ENCODE assay signal across 17 cellular contexts in genomic region chr3:40876019-40876418, GRCh38.
"Had no signal": no experiment of that assay in that cellular context is flagged by ENCODE, and none has a peak within 500 bp of the region (broad histone marks: within the 10 kb centered on the region; RNA-seq: fewer than 3 reads in every experiment).

No MANE protein-coding gene starts in this region.

- DNase-seq: activated CD4-positive, alpha-beta memory T cell treated with anti-CD3 and anti-CD28 coated beads for 36 hours; activated CD8-positive, alpha-beta memory T cell treated with anti-CD3 and anti-CD28 coated beads, Interleukin-2, amount 10 ng/mL, durations not matched to agents 7 days and 5 days; dorsolateral prefrontal cortex; foreskin melanocyte; head of caudate nucleus; kidney; mammary epithelial cell; retina; stimulated activated CD4-positive, alpha-beta T cell treated with anti-CD3 and anti-CD28 coated beads, Interleukin-12 subunit alpha, Interleukin-12 subunit beta, amount 100 ng/mL, for 4 hours; stimulated activated CD4-positive, alpha-beta T cell treated with anti-CD3 and anti-CD28 coated beads, Interleukin-2, amount 100 ng/mL, for 24 hours; SW 1271; T-helper 2 cell; trophoblast cell had no signal

- H3K27me3 Mint-ChIP-seq: activated CD4-positive, alpha-beta memory T cell treated with anti-CD3 and anti-CD28 coated beads for 36 hours; activated naive CD8-positive, alpha-beta T cell had no signal

- ATAC-seq: activated CD8-positive, alpha-beta memory T cell treated with anti-CD3 and anti-CD28 coated beads, Interleukin-2, amount 10 ng/mL, durations not matched to agents 7 days and 5 days; left lobe of liver had no signal

- H3K27ac Mint-ChIP-seq: activated CD4-positive, alpha-beta memory T cell treated with anti-CD3 and anti-CD28 coated beads for 36 hours; activated CD8-positive, alpha-beta memory T cell treated with anti-CD3 and anti-CD28 coated beads, Interleukin-2, amount 10 ng/mL, durations not matched to agents 7 days and 5 days; activated naive CD8-positive, alpha-beta T cell; stimulated activated naive CD8-positive, alpha-beta T cell treated with anti-CD3 and anti-CD28 coated beads, Interleukin-15, Interleukin-2, amounts not matched to agents 100 ng/mL and 50 ng/mL, for 24 hours had no signal

- H3K4me1 Mint-ChIP-seq: activated CD8-positive, alpha-beta memory T cell treated with anti-CD3 and anti-CD28 coated beads, Interleukin-2, amount 10 ng/mL, durations not matched to agents 7 days and 5 days had no signal

- H3K27me3 ChIP-seq: dorsolateral prefrontal cortex had no signal

- H3K36me3 Mint-ChIP-seq: activated CD4-positive, alpha-beta memory T cell treated with anti-CD3 and anti-CD28 coated beads for 36 hours; activated CD8-positive, alpha-beta memory T cell treated with anti-CD3 and anti-CD28 coated beads, Interleukin-2, amount 10 ng/mL, durations not matched to agents 7 days and 5 days; activated naive CD8-positive, alpha-beta T cell had no signal

- H3K9me3 Mint-ChIP-seq: activated CD4-positive, alpha-beta memory T cell treated with anti-CD3 and anti-CD28 coated beads for 36 hours; stimulated activated naive CD8-positive, alpha-beta T cell treated with anti-CD3 and anti-CD28 coated beads, Interleukin-15, Interleukin-2, amounts not matched to agents 100 ng/mL and 50 ng/mL, for 24 hours had no signal

- H3K4me3 ChIP-seq: dorsolateral prefrontal cortex had no signal

- H3K4me3 Mint-ChIP-seq: activated CD4-positive, alpha-beta memory T cell treated with anti-CD3 and anti-CD28 coated beads for 36 hours; activated CD8-positive, alpha-beta memory T cell treated with anti-CD3 and anti-CD28 coated beads, Interleukin-2, amount 10 ng/mL, durations not matched to agents 7 days and 5 days; activated naive CD8-positive, alpha-beta T cell; neural crest cell; stimulated activated naive CD8-positive, alpha-beta T cell treated with anti-CD3 and anti-CD28 coated beads, Interleukin-15, Interleukin-2, amounts not matched to agents 100 ng/mL and 50 ng/mL, for 24 hours had no signal
